In genomic region chr11:47175746-47176327, GRCh38 we compare ENCODE assay signal across 8 cellular contexts. TPM values are rescaled to one million over a fixed set of nuclear protein-coding genes. Genes with fewer than 3 reads are reported as not detected.
DNase-seq lines count a peak whose midpoint lies in the region; ATAC-seq and TF ChIP-seq lines count a peak whose summit lies in the region.

No MANE protein-coding gene starts in this region.

- H3K27me3 ChIP-seq in left lung, result no peaks in the 10 kb centered on the region
- H3K27me3 ChIP-seq in upper lobe of left lung, result no peaks in the 10 kb centered on the region

- CTCF ChIA-PET in activated naive CD4-positive, alpha-beta T cell treated with anti-CD3 and anti-CD28 coated beads for 36 hours (lab: Charles Lee), result interaction anchor here (0.7 to 4.3 kb wide), 3 partner anchors 12 to 23 kb away, joined by 3 to 36 read pairs (median 4); partner anchors contain the start of gene PACSIN3

- ATAC-seq in left lung (no peak), upper lobe of left lung (ENCODE audit: low FRiP score in 2 of 2) (no peak)

- no peak for TF ChIP-seq EP300 in upper lobe of left lung (IDR thresholded peaks at IDR 0.05)

- H3K4me1 ChIP-seq in left lung (peaks cover 14 to 38% of the 10 kb centered on the region in 2 donors), upper lobe of left lung (peaks cover 28 to 41% (median 28%) of the 10 kb centered on the region in 4 donors)

- intact Hi-C loops in activated naive CD4-positive, alpha-beta T cell treated with anti-CD3 and anti-CD28 coated beads for 36 hours (cut with micrococcal nuclease), result loop anchor here (1.0 to 5.0 kb wide), 7 partner anchors 83 to 672 kb away; partner anchors contain the start of genes ARHGAP1, CELF1, CKAP5 and CSTPP1
- intact Hi-C loops in activated T-helper 2 cell treated with anti-CD3 and anti-CD28 coated beads, Interferon-gamma antibody, Interleukin-2, Interleukin-4, amounts not matched to agents 10 μg/mL and 5 μg/mL and 100 μg/mL, durations not matched to agents 14 hours and 24 hours and 36 hours (cut with micrococcal nuclease), result loop anchor here (5.0 kb wide), 1 partner anchor 231 kb away; the partner anchor contains the start of gene SLC39A13
- intact Hi-C loops in left lung (cut with DNase I), result no loop called here

- peak overlapping the region; percentile 97 for H3K4me3 Mint-ChIP-seq in activated naive CD4-positive, alpha-beta T cell treated with anti-CD3 and anti-CD28 coated beads for 36 hours
- H3K4me3 Mint-ChIP-seq in activated T-helper 2 cell treated with anti-CD3 and anti-CD28 coated beads, Interferon-gamma antibody, Interleukin-2, Interleukin-4, amounts not matched to agents 10 μg/mL and 5 μg/mL and 100 μg/mL, durations not matched to agents 14 hours and 24 hours and 36 hours (ENCODE audit: low read depth), result peak overlapping the region; percentile 96

- DNase-seq in activated naive CD4-positive, alpha-beta T cell treated with anti-CD3 and anti-CD28 coated beads for 36 hours, result no peak
- no peak for DNase-seq in activated naive CD4-positive, alpha-beta T cell treated with anti-CD3 and anti-CD28 coated beads, Interleukin-2, amount 50 U/mL, for 16 hours
- no peak for DNase-seq in activated T-helper 2 cell treated with anti-CD3 and anti-CD28 coated beads, Interferon-gamma antibody, Interleukin-2, Interleukin-4, amounts not matched to agents 10 μg/mL and 5 μg/mL and 100 μg/mL, durations not matched to agents 14 hours and 24 hours and 36 hours (ENCODE audit: low spot score)
- DNase-seq in left lung (no peak), upper lobe of left lung (no peak), activated gamma-delta T cell treated with Interleukin-2 at 50 U/mL for 16 hours (no peak), G401 (ENCODE audit: low spot score) (no peak)
- no peak for DNase-seq in stimulated activated CD4-positive, alpha-beta T cell treated with anti-CD3 and anti-CD28 coated beads, Interleukin-12 subunit alpha, Interleukin-12 subunit beta, amount 100 ng/mL, for 4 hours

- H3K9me3 ChIP-seq in left lung (no peaks in the 10 kb centered on the region), upper lobe of left lung (no peaks in the 10 kb centered on the region)

- H3K36me3 Mint-ChIP-seq in activated naive CD4-positive, alpha-beta T cell treated with anti-CD3 and anti-CD28 coated beads for 36 hours (ENCODE audit: low read depth), result peaks cover 3% of the 10 kb centered on the region
- peaks cover 45% of the 10 kb centered on the region for H3K36me3 Mint-ChIP-seq in activated T-helper 2 cell treated with anti-CD3 and anti-CD28 coated beads, Interferon-gamma antibody, Interleukin-2, Interleukin-4, amounts not matched to agents 10 μg/mL and 5 μg/mL and 100 μg/mL, durations not matched to agents 14 hours and 24 hours and 36 hours (ENCODE audit: low read depth)

- H3K27me3 Mint-ChIP-seq in activated naive CD4-positive, alpha-beta T cell treated with anti-CD3 and anti-CD28 coated beads for 36 hours (ENCODE audit: low read depth), result no peaks in the 10 kb centered on the region
- H3K27me3 Mint-ChIP-seq in activated T-helper 2 cell treated with anti-CD3 and anti-CD28 coated beads, Interferon-gamma antibody, Interleukin-2, Interleukin-4, amounts not matched to agents 10 μg/mL and 5 μg/mL and 100 μg/mL, durations not matched to agents 14 hours and 24 hours and 36 hours (ENCODE audit: low read depth), result no peaks in the 10 kb centered on the region

- H3K36me3 ChIP-seq in left lung (peaks cover 0 to 52% of the 10 kb centered on the region in 2 donors), upper lobe of left lung (peaks cover 11 to 54% (median 43%) of the 10 kb centered on the region in 4 donors)

- peaks cover 44% of the 10 kb centered on the region for H3K4me1 Mint-ChIP-seq in activated naive CD4-positive, alpha-beta T cell treated with anti-CD3 and anti-CD28 coated beads for 36 hours (ENCODE audit: low read depth)
- H3K4me1 Mint-ChIP-seq in activated T-helper 2 cell treated with anti-CD3 and anti-CD28 coated beads, Interferon-gamma antibody, Interleukin-2, Interleukin-4, amounts not matched to agents 10 μg/mL and 5 μg/mL and 100 μg/mL, durations not matched to agents 14 hours and 24 hours and 36 hours (ENCODE audit: low read depth), result peaks cover 28% of the 10 kb centered on the region

- H3K27ac Mint-ChIP-seq in activated naive CD4-positive, alpha-beta T cell treated with anti-CD3 and anti-CD28 coated beads for 36 hours, result peak overlapping the region; percentile 99
- peak overlapping the region; percentile 98 for H3K27ac Mint-ChIP-seq in activated T-helper 2 cell treated with anti-CD3 and anti-CD28 coated beads, Interferon-gamma antibody, Interleukin-2, Interleukin-4, amounts not matched to agents 10 μg/mL and 5 μg/mL and 100 μg/mL, durations not matched to agents 14 hours and 24 hours and 36 hours

- peak overlapping the region; percentile 84 to 100 for H3K4me3 ChIP-seq in left lung
- H3K4me3 ChIP-seq in upper lobe of left lung, result peak overlapping the region; percentile 86 to 99 (median 98)

- TF ChIP-seq CTCF in left lung (IDR thresholded peaks at IDR 0.05) (no peak), upper lobe of left lung (IDR thresholded peaks at IDR 0.05) (no peak)

- TF ChIP-seq POLR2A in upper lobe of left lung (IDR thresholded peaks at IDR 0.05), result no peak

- peak overlapping the region; percentile 94 to 97 for H3K27ac ChIP-seq in left lung
- H3K27ac ChIP-seq in upper lobe of left lung, result peak overlapping the region; percentile 94 to 98 (median 97)

- no peaks in the 10 kb centered on the region for H3K9me3 Mint-ChIP-seq in activated naive CD4-positive, alpha-beta T cell treated with anti-CD3 and anti-CD28 coated beads for 36 hours
- H3K9me3 Mint-ChIP-seq in activated T-helper 2 cell treated with anti-CD3 and anti-CD28 coated beads, Interferon-gamma antibody, Interleukin-2, Interleukin-4, amounts not matched to agents 10 μg/mL and 5 μg/mL and 100 μg/mL, durations not matched to agents 14 hours and 24 hours and 36 hours, result no peaks in the 10 kb centered on the region

- in situ Hi-C loops in G401 (cut with HindIII; ENCODE audit: low sequenced_read_pairs), result no loop called here

- WGBS in upper lobe of left lung, 2 donors, result 32 to 37% methylated on average over 13 to 14 of the region's 14 CpGs

RNA-seq across cellular contexts. Expression of gene ARFGAP2, which starts 0.8 kb away (rescaled TPM):
- 10 to 100 TPM; 75.1 to 78.7 TPM for total RNA-seq in activated naive CD4-positive, alpha-beta T cell treated with anti-CD3 and anti-CD28 coated beads for 36 hours
- total RNA-seq in activated T-helper 2 cell treated with anti-CD3 and anti-CD28 coated beads, Interferon-gamma antibody, Interleukin-2, Interleukin-4, amounts not matched to agents 10 μg/mL and 5 μg/mL and 100 μg/mL, durations not matched to agents 14 hours and 24 hours and 36 hours, result 98.6 and 104 TPM in 2 replicates
- total RNA-seq in left lung (10 to 100 TPM; 79.1 to 86.3 TPM), upper lobe of left lung (100 to 1,000 TPM in 4 of 6 donors, 10 to 100 TPM in 2; 93.6 to 257 (median 110) TPM)
- total RNA-seq in G401 (2014; rRNA removed; shearing (Covaris generic)), result 119 and 166 TPM in 2 replicates

RNA-seq across cellular contexts. Expression of gene PACSIN3, which starts 10.4 kb away (rescaled TPM):
- 1 to 10 TPM; 6.5 to 7.2 TPM for total RNA-seq in activated naive CD4-positive, alpha-beta T cell treated with anti-CD3 and anti-CD28 coated beads for 36 hours
- 21.4 and 22.2 TPM in 2 replicates for total RNA-seq in activated T-helper 2 cell treated with anti-CD3 and anti-CD28 coated beads, Interferon-gamma antibody, Interleukin-2, Interleukin-4, amounts not matched to agents 10 μg/mL and 5 μg/mL and 100 μg/mL, durations not matched to agents 14 hours and 24 hours and 36 hours
- total RNA-seq in left lung, result 10 to 100 TPM; 32.9 to 44.2 TPM
- total RNA-seq in upper lobe of left lung, result 10 to 100 TPM; 26.8 to 97.4 (median 52.8) TPM
- total RNA-seq in G401 (2014; rRNA removed; shearing (Covaris generic)), result 83.4 and 88.1 TPM in 2 replicates

RNA-seq across cellular contexts. Expression of gene DDB2, which starts 38.9 kb away (rescaled TPM):
- total RNA-seq in activated naive CD4-positive, alpha-beta T cell treated with anti-CD3 and anti-CD28 coated beads for 36 hours, result 100 to 1,000 TPM; 273 to 282 TPM
- total RNA-seq in activated T-helper 2 cell treated with anti-CD3 and anti-CD28 coated beads, Interferon-gamma antibody, Interleukin-2, Interleukin-4, amounts not matched to agents 10 μg/mL and 5 μg/mL and 100 μg/mL, durations not matched to agents 14 hours and 24 hours and 36 hours, result 158 and 161 TPM in 2 replicates
- total RNA-seq in left lung (10 to 100 TPM; 32.0 to 33.1 TPM), upper lobe of left lung (100 to 1,000 TPM in 1 of 6 donors, 10 to 100 TPM in 5; 18.2 to 107 (median 47.1) TPM)
- total RNA-seq in G401 (2014; rRNA removed; shearing (Covaris generic)), result 53.2 and 53.4 TPM in 2 replicates

Comparison
In these comparisons a context has a peak if more than half of its experiments do, and no peak if none do; other contexts are left out.
1. intact Hi-C loops: an anchor here in activated naive CD4-positive, alpha-beta T cell treated with anti-CD3 and anti-CD28 coated beads for 36 hours (1.0 to 5.0 kb wide) and activated T-helper 2 cell treated with anti-CD3 and anti-CD28 coated beads, Interferon-gamma antibody, Interleukin-2, Interleukin-4, amounts not matched to agents 10 μg/mL and 5 μg/mL and 100 μg/mL, durations not matched to agents 14 hours and 24 hours and 36 hours (5.0 kb wide); none called in left lung.